In the genomic region with DNA sequence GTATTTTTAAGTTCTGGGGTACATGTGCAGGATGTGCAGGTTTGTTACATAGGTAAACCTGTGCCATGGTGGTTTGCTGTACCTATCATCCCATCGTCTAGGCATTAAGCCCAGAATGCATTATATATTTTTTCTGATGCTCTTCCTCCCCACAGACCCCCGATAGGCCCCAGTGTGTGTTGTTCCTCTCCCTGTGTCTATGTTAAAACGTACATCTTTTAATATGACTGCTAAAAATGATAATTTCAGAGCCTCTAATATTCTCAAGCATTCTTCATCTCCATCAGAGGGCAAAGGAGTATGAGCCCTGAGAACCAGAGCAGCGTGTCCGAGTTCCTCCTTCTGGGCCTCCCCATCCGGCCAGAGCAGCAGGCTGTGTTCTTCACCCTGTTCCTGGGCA, we compare ENCODE assay signal across 29 cellular contexts. TPM values are rescaled to one million over a fixed set of nuclear protein-coding genes. Genes with fewer than 3 reads are reported as not detected.
"Had no signal": no experiment of that assay in that cellular context is flagged by ENCODE, and none has a peak within 500 bp of the region (broad histone marks: within the 10 kb centered on the region; RNA-seq: fewer than 3 reads in every experiment).

A gene with protein sequence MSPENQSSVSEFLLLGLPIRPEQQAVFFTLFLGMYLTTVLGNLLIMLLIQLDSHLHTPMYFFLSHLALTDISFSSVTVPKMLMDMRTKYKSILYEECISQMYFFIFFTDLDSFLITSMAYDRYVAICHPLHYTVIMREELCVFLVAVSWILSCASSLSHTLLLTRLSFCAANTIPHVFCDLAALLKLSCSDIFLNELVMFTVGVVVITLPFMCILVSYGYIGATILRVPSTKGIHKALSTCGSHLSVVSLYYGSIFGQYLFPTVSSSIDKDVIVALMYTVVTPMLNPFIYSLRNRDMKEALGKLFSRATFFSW (plus strand): TSS at position 301 of the 400 bp plus-strand sequence. CDS start 0 bp downstream, at position 301.

- H3K27ac ChIP-seq: colonic mucosa, coronary artery, dorsolateral prefrontal cortex, epithelial cell of prostate, esophagus muscularis mucosa, esophagus squamous epithelium, foreskin keratinocyte, gastrocnemius medialis, gastroesophageal sphincter, heart left ventricle, heart right ventricle had no signal

- DNase-seq: colonic mucosa; cortex of kidney; dermis blood vessel endothelial cell; effector CD4-positive, alpha-beta T cell; effector CD8-positive, alpha-beta T cell; effector memory CD4-positive, alpha-beta T cell; effector memory CD8-positive, alpha-beta T cell; endodermal cell; erythroblast; esophagus squamous epithelium; foreskin fibroblast; foreskin keratinocyte; foreskin melanocyte; gastrocnemius medialis; glutamatergic neuron; head of caudate nucleus; heart left ventricle; heart right ventricle had no signal

- H3K4me1 ChIP-seq: colonic mucosa, esophagus muscularis mucosa, esophagus squamous epithelium, foreskin keratinocyte, gastrocnemius medialis, gastroesophageal sphincter, heart left ventricle, heart right ventricle had no signal

- H3K4me3 ChIP-seq: colonic mucosa, coronary artery, dorsolateral prefrontal cortex, esophagus muscularis mucosa, esophagus squamous epithelium, gastrocnemius medialis, gastroesophageal sphincter, heart left ventricle, heart right ventricle had no signal

- H3K27me3 ChIP-seq: colonic mucosa, esophagus muscularis mucosa, esophagus squamous epithelium, gastrocnemius medialis, gastroesophageal sphincter had no signal

- H3K9me3 ChIP-seq: colonic mucosa, esophagus muscularis mucosa, esophagus squamous epithelium, gastrocnemius medialis, gastroesophageal sphincter, heart left ventricle had no signal

- H3K36me3 ChIP-seq: colonic mucosa, esophagus muscularis mucosa, esophagus squamous epithelium, gastrocnemius medialis, gastroesophageal sphincter, heart left ventricle, heart right ventricle had no signal

RNA-seq across cellular contexts. Expression of the gene that starts here (rescaled TPM):
- total RNA-seq: colonic mucosa, dermis blood vessel endothelial cell, dermis microvascular lymphatic vessel endothelial cell, endodermal cell, endothelial cell of umbilical vein, epithelial cell of proximal tubule, esophagus mucosa, esophagus muscularis mucosa, esophagus squamous epithelium, foreskin keratinocyte, frontal cortex, gastrocnemius medialis, gastroesophageal sphincter, glomerular endothelial cell, heart left ventricle had no signal
- polyA plus RNA-seq: endothelial cell of umbilical vein, foreskin keratinocyte, heart left ventricle, heart right ventricle had no signal
